Comparison of ENCODE assay signal across 8 cellular contexts in genomic region chr22:35399114-35399677, GRCh38. TPM values are rescaled to one million over a fixed set of nuclear protein-coding genes. Genes with fewer than 3 reads are reported as not detected.
DNase-seq lines count a peak whose midpoint lies in the region; ATAC-seq, FAIRE-seq and TF ChIP-seq lines count a peak whose summit lies in the region.

No MANE protein-coding gene starts in this region.

- CTCF ChIA-PET in Caco-2 (lab: Charles Lee): no interaction called here
- CTCF ChIA-PET in naive thymus-derived CD4-positive, alpha-beta T cell (lab: Charles Lee): no interaction called here

- H3K27me3 Mint-ChIP-seq in Caco-2 (ENCODE audit: insufficient read depth, unreplicated experiment): no peaks in the 10 kb centered on the region
- H3K27me3 Mint-ChIP-seq in naive thymus-derived CD4-positive, alpha-beta T cell: no peaks in the 10 kb centered on the region

- H3K36me3 Mint-ChIP-seq in Caco-2 (ENCODE audit: insufficient read depth, unreplicated experiment): peaks cover 42% of the 10 kb centered on the region
- H3K36me3 Mint-ChIP-seq in naive thymus-derived CD4-positive, alpha-beta T cell: peaks cover 0 to 19% (median 12%) of the 10 kb centered on the region in 5 donors

- no peak for FAIRE-seq in bronchial epithelial cell (lab: Jason Lieb, UNC)

- TF ChIP-seq POLR2A in NB4 (IDR thresholded peaks at IDR 0.05; ENCODE audit: extremely low read depth, insufficient read length): no peak

- H3K4me1 Mint-ChIP-seq in Caco-2 (ENCODE audit: low read depth, unreplicated experiment): peaks cover 5% of the 10 kb centered on the region
- peaks cover 16 to 33% (median 19%) of the 10 kb centered on the region in 7 donors for H3K4me1 Mint-ChIP-seq in naive thymus-derived CD4-positive, alpha-beta T cell

- DNase-seq in Caco-2 (peak in 1 of 2 experiments; percentile 36), NB4 (ENCODE audit: low read depth) (peak; percentile 65), bronchial epithelial cell (ENCODE audit: low read depth) (no peak), NCI-H774 (lab: John Stamatoyannopoulos, UW) (no peak)
- DNase-seq in naive thymus-derived CD4-positive, alpha-beta T cell: no peak

- H3K27me3 ChIP-seq in Caco-2 (replicated peaks; ENCODE audit: control insufficient read depth, insufficient read depth, low read length): no peaks in the 10 kb centered on the region
- no peaks in the 10 kb centered on the region for H3K27me3 ChIP-seq in bronchial epithelial cell (ENCODE audit: control insufficient read depth, insufficient read depth, low read length)
- no peaks in the 10 kb centered on the region for H3K27me3 ChIP-seq in naive thymus-derived CD4-positive, alpha-beta T cell (ENCODE audit: control insufficient read depth in 2 of 2, insufficient read depth in 2 of 2, low read length in 2 of 2)

- no peak for ATAC-seq in naive thymus-derived CD4-positive, alpha-beta T cell
- no peak for ATAC-seq in GM18502 (IDR thresholded peaks at IDR 0.05; ENCODE audit: poor library complexity, unreplicated experiment)
- ATAC-seq in HG03442 (IDR thresholded peaks at IDR 0.05; ENCODE audit: unreplicated experiment): no peak
- no peak for ATAC-seq in HG02588 (IDR thresholded peaks at IDR 0.05; ENCODE audit: unreplicated experiment)

- peak overlapping the region; percentile 98 for H3K27ac Mint-ChIP-seq in Caco-2 (ENCODE audit: unreplicated experiment)
- peak overlapping the region; percentile 90 to 99 (median 96) for H3K27ac Mint-ChIP-seq in naive thymus-derived CD4-positive, alpha-beta T cell

- H3K4me3 Mint-ChIP-seq in Caco-2 (ENCODE audit: unreplicated experiment): peak overlapping the region; percentile 97
- H3K4me3 Mint-ChIP-seq in naive thymus-derived CD4-positive, alpha-beta T cell: peak overlapping the region; percentile 94 to 99 (median 99)

- POLR2A ChIA-PET in Caco-2 (lab: Charles Lee): no interaction called here
- POLR2A ChIA-PET in naive thymus-derived CD4-positive, alpha-beta T cell (lab: Charles Lee): interaction anchor here (0.5 to 1.0 kb wide), 3 partner anchors 10 to 259 kb away, joined by 3 to 6 read pairs (median 3); no protein-coding TSS in a partner anchor

- peak overlapping the region; percentile 80 for H3K27ac ChIP-seq in naive thymus-derived CD4-positive, alpha-beta T cell (ENCODE audit: low read depth, low read length)

- no peaks in the 10 kb centered on the region for H3K9me3 ChIP-seq in Caco-2
- no peaks in the 10 kb centered on the region for H3K9me3 ChIP-seq in naive thymus-derived CD4-positive, alpha-beta T cell (ENCODE audit: control insufficient read depth in 2 of 3, low read length in 3 of 3)

- H3K4me3 ChIP-seq in Caco-2 (ENCODE audit: low read depth, low read length): peak overlapping the region; percentile 45
- H3K4me3 ChIP-seq in NB4 (ENCODE audit: low read depth, low read length): peak overlapping the region; percentile 82
- H3K4me3 ChIP-seq in bronchial epithelial cell (ENCODE audit: low read depth, low read length): peak overlapping the region; percentile 89
- peak overlapping the region; percentile 86 for H3K4me3 ChIP-seq in naive thymus-derived CD4-positive, alpha-beta T cell (ENCODE audit: low read length)

- H3K4me1 ChIP-seq in Caco-2: peaks cover 5% of the 10 kb centered on the region
- H3K4me1 ChIP-seq in naive thymus-derived CD4-positive, alpha-beta T cell (ENCODE audit: control insufficient read depth in 2 of 2, insufficient read depth in 2 of 2, low read length in 2 of 2): peaks cover 5 to 7% of the 10 kb centered on the region in 2 donors

- intact Hi-C loops in Caco-2 (cut with micrococcal nuclease; ENCODE audit: unreplicated experiment): loop anchor here (2.0 to 5.0 kb wide), 2 partner anchors 20 to 47 kb away; no protein-coding TSS in a partner anchor
- intact Hi-C loops in naive thymus-derived CD4-positive, alpha-beta T cell (cut with micrococcal nuclease): loop anchor here (1.0 to 2.0 kb wide), 3 partner anchors 49 to 142 kb away; partner anchors contain the start of genes HMGXB4 (in 1 of the 2) and RASD2 (in 1 of the 2)

- TF ChIP-seq CTCF in Caco-2 (IDR thresholded peaks at IDR 0.05; ENCODE audit: insufficient read depth in 1 of 2, low read depth in 1 of 2, low read length in 1 of 2, severe bottlenecking in 1 of 2, unreplicated experiment in 1 of 2): no peak
- TF ChIP-seq CTCF in NB4 (IDR thresholded peaks at IDR 0.05; ENCODE audit: low read depth, low read length): no peak
- no peak for TF ChIP-seq CTCF in bronchial epithelial cell (IDR thresholded peaks at IDR 0.05; ENCODE audit: insufficient read depth, low read length, severe bottlenecking)

- BruUV-seq in Caco-2 (replicated peaks; lab: Mats Ljungman, UMichigan): TSS peak; percentile 98

- H3K36me3 ChIP-seq in Caco-2 (ENCODE audit: control insufficient read depth, insufficient read depth, low read length) (peaks cover 3% of the 10 kb centered on the region), bronchial epithelial cell (ENCODE audit: control insufficient read depth, insufficient read depth, low read length) (peaks cover 3% of the 10 kb centered on the region)
- peaks cover 0 to 18% (median 0%) of the 10 kb centered on the region in 3 experiments for H3K36me3 ChIP-seq in naive thymus-derived CD4-positive, alpha-beta T cell (ENCODE audit: control insufficient read depth in 2 of 3, insufficient read depth in 3 of 3, low read length in 3 of 3)

- no peaks in the 10 kb centered on the region for H3K9me3 Mint-ChIP-seq in Caco-2 (ENCODE audit: unreplicated experiment)
- peaks cover 0 to 7% (median 0%) of the 10 kb centered on the region in 11 donors for H3K9me3 Mint-ChIP-seq in naive thymus-derived CD4-positive, alpha-beta T cell

RNA-seq across cellular contexts. Expression of gene MCM5, which starts 0.7 kb away (rescaled TPM):
- total RNA-seq in Caco-2 (2022) (99.6 and 107 TPM in 2 replicates), bronchial epithelial cell (6.6 and 6.7 TPM in 2 replicates)
- total RNA-seq in naive thymus-derived CD4-positive, alpha-beta T cell: 100 to 1,000 TPM in 1 of 5 experiments, 10 to 100 TPM in 4; 34.7 to 208 (median 50.7) TPM
- 10 to 100 TPM; 19.7 to 26.4 TPM for polyA plus RNA-seq in naive thymus-derived CD4-positive, alpha-beta T cell

RNA-seq across cellular contexts. Expression of gene HMOX1, which starts 18.3 kb away (rescaled TPM):
- 68.3 and 93.0 TPM in 2 replicates for total RNA-seq in Caco-2 (2022)
- total RNA-seq in bronchial epithelial cell: 3.9 and 5.2 TPM in 2 replicates
- 10 to 100 TPM in 1 of 5 experiments, 1 to 10 TPM in 3, under 1 TPM in 1; 0.92 to 54.0 (median 6.6) TPM for total RNA-seq in naive thymus-derived CD4-positive, alpha-beta T cell
- under 1 TPM; 0.14 to 0.19 TPM for polyA plus RNA-seq in naive thymus-derived CD4-positive, alpha-beta T cell
